In the genomic region with DNA sequence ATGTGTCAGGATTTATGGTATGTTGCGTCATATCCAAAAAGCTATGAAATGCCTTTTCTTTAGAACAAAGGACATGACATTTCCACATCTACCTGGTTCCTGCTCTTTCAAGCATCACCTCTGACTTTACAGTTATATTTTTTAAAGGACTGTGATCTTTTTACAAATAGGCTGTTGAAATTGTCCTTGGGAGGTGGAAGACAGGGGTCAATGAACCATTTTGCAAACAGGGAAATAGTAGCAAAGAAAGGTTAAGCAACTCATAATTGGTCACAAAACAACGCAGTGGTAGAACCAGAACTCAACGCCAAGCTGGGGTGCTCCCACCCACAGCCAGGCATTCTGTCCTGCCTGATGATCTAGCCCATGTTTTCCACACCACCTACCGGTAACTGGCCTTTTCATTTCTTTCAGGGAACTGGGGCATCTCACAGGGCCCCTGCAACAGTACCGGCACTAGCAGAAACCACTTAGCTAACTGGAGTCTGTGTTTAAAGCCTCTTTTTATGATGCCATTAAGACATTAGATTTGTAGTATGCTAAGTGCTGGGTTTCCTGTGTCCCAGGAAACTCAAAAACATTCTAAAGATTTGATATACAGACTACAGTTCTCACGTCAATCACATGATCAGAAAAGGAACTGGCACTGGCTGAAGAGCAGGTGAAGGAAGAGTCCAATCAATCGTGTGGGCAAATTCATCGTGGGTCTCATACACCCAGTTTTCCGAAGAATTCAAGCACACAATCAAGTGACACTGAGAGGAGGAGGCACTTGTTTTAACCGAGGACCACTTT, we compare ENCODE assay signal across 8 cellular contexts. TPM values are rescaled to one million over a fixed set of nuclear protein-coding genes. Genes with fewer than 3 reads are reported as not detected.
DNase-seq lines count a peak whose midpoint lies in the region; ATAC-seq lines count a peak whose summit lies in the region.

No MANE protein-coding gene starts in this region.

- H3K27ac Mint-ChIP-seq in stimulated activated effector memory CD8-positive, alpha-beta T cell treated with anti-CD3 and anti-CD28 coated beads, Interleukin-12 subunit alpha, Interleukin-12 subunit beta, amount 100 ng/mL, for 72 hours: peak overlapping the region; percentile 94

- no peaks in the 10 kb centered on the region for H3K9me3 Mint-ChIP-seq in stimulated activated effector memory CD8-positive, alpha-beta T cell treated with anti-CD3 and anti-CD28 coated beads, Interleukin-12 subunit alpha, Interleukin-12 subunit beta, amount 100 ng/mL, for 72 hours

- peaks cover 79% of the 10 kb centered on the region for H3K4me1 Mint-ChIP-seq in stimulated activated effector memory CD8-positive, alpha-beta T cell treated with anti-CD3 and anti-CD28 coated beads, Interleukin-12 subunit alpha, Interleukin-12 subunit beta, amount 100 ng/mL, for 72 hours

- H3K4me3 Mint-ChIP-seq in stimulated activated effector memory CD8-positive, alpha-beta T cell treated with anti-CD3 and anti-CD28 coated beads, Interleukin-12 subunit alpha, Interleukin-12 subunit beta, amount 100 ng/mL, for 72 hours: peak overlapping the region; percentile 67

- peaks cover 83% of the 10 kb centered on the region for H3K36me3 Mint-ChIP-seq in stimulated activated effector memory CD8-positive, alpha-beta T cell treated with anti-CD3 and anti-CD28 coated beads, Interleukin-12 subunit alpha, Interleukin-12 subunit beta, amount 100 ng/mL, for 72 hours

- H3K9me3 ChIP-seq in KOPT-K1 (ENCODE audit: insufficient read depth, low read length, poor library complexity, severe bottlenecking): no peaks in the 10 kb centered on the region

- H3K27ac ChIP-seq in KOPT-K1 (ENCODE audit: low read depth, low read length, poor library complexity, severe bottlenecking): peak overlapping the region; percentile 32

- intact Hi-C loops in left ventricle myocardium superior (cut with micrococcal nuclease): loop anchor here (5.0 kb wide), 1 partner anchor 363 kb away; no protein-coding TSS in a partner anchor

- peak; percentile 16 for ATAC-seq in left ventricle myocardium superior
- peak; percentile 36 for ATAC-seq in stimulated activated effector memory CD8-positive, alpha-beta T cell treated with anti-CD3 and anti-CD28 coated beads, Interleukin-12 subunit alpha, Interleukin-12 subunit beta, amount 100 ng/mL, for 72 hours

- peaks cover 82% of the 10 kb centered on the region for H3K36me3 ChIP-seq in KOPT-K1 (ENCODE audit: insufficient read depth, low read length)

- DNase-seq in CD1c-positive myeloid dendritic cell (ENCODE audit: extremely low spot score): peak; percentile 88
- peak; percentile 69 for DNase-seq in activated effector memory CD4-positive, alpha-beta T cell treated with anti-CD3 and anti-CD28 coated beads, Interleukin-2, amount 50 U/mL, for 16 hours
- no peak for DNase-seq in left ventricle myocardium superior
- peak in 1 of 2 donors; percentile 66 for DNase-seq in stimulated activated effector memory CD8-positive, alpha-beta T cell treated with anti-CD3 and anti-CD28 coated beads, Interleukin-12 subunit alpha, Interleukin-12 subunit beta, amount 100 ng/mL, for 72 hours (ENCODE audit: low spot score in 2 of 2)
- DNase-seq in DMS153 treated with DMSO at 0.1 percent for 48 hours (lab: John Stamatoyannopoulos, UW; ENCODE audit: unreplicated experiment): no peak
- DNase-seq in DMS79 (lab: John Stamatoyannopoulos, UW): no peak
- no peak for DNase-seq in DMS53 (lab: John Stamatoyannopoulos, UW)

RNA-seq across cellular contexts. Expression of gene ZNF217, which starts 13.9 kb away (rescaled TPM):
- 8.0 TPM for total RNA-seq in left ventricle myocardium superior

Comparison
In these comparisons a context has a peak if more than half of its experiments do, and no peak if none do; other contexts are left out.
1. DNase-seq: peak in CD1c-positive myeloid dendritic cell (single experiment) and activated effector memory CD4-positive, alpha-beta T cell treated with anti-CD3 and anti-CD28 coated beads, Interleukin-2, amount 50 U/mL, for 16 hours (single experiment); none in left ventricle myocardium superior (single experiment), DMS153 treated with DMSO at 0.1 percent for 48 hours (single experiment), DMS79 (single experiment) and DMS53 (single experiment).